ENCODE assay signal across 9 cellular contexts in genomic region chr6:10719386-10720228, GRCh38. TPM values are rescaled to one million over a fixed set of nuclear protein-coding genes. Genes with fewer than 3 reads are reported as not detected.
DNase-seq lines count a peak whose midpoint lies in the region; ATAC-seq and TF ChIP-seq lines count a peak whose summit lies in the region.
"Had no signal": no experiment of that assay in that cellular context is flagged by ENCODE, and none has a peak within 500 bp of the region (broad histone marks: within the 10 kb centered on the region; RNA-seq: fewer than 3 reads in every experiment).

No MANE protein-coding gene starts in this region.

- no peaks in the 10 kb centered on the region for H3K27me3 Mint-ChIP-seq in T-helper 17 cell

- H3K9me3 ChIP-seq in T-helper 17 cell (ENCODE audit: control insufficient read depth, low read length, poor library complexity, severe bottlenecking) (no peaks in the 10 kb centered on the region), parathyroid adenoma (ENCODE audit: control insufficient read depth, low read length) (no peaks in the 10 kb centered on the region)
- no peaks in the 10 kb centered on the region for H3K9me3 ChIP-seq in effector memory CD4-positive, alpha-beta T cell (ENCODE audit: control insufficient read depth, low read length)

- peaks cover 5% of the 10 kb centered on the region for H3K79me2 ChIP-seq in parathyroid adenoma

- peak overlapping the region; percentile 63 for H3K4me3 ChIP-seq in effector memory CD4-positive, alpha-beta T cell (ENCODE audit: insufficient read depth, low read depth, low read length, poor library complexity, severe bottlenecking)
- H3K4me3 ChIP-seq in parathyroid adenoma (ENCODE audit: low read depth, low read length) = no peak overlapping the region

- peak overlapping the region; percentile 88 for H2AFZ ChIP-seq in parathyroid adenoma

- no peak overlapping the region for H3K9ac ChIP-seq in parathyroid adenoma

- no peak overlapping the region for H3K4me2 ChIP-seq in parathyroid adenoma (ENCODE audit: low read length)

- H3K36me3 ChIP-seq in effector memory CD4-positive, alpha-beta T cell (ENCODE audit: control insufficient read depth, insufficient read depth, low read length) = no peaks in the 10 kb centered on the region
- H3K36me3 ChIP-seq in parathyroid adenoma (ENCODE audit: control insufficient read depth, insufficient read depth, low read length) = no peaks in the 10 kb centered on the region

- H3K36me3 Mint-ChIP-seq in T-helper 17 cell (ENCODE audit: low read depth) = no peaks in the 10 kb centered on the region

- TF ChIP-seq CTCF in parathyroid adenoma (IDR thresholded peaks at IDR 0.05) = no peak

- H3K27ac ChIP-seq in effector memory CD4-positive, alpha-beta T cell (ENCODE audit: insufficient read depth, low read length, poor library complexity, severe bottlenecking) = peak overlapping the region; percentile 71
- peak overlapping the region; percentile 64 for H3K27ac ChIP-seq in parathyroid adenoma

- peaks cover 23% of the 10 kb centered on the region for H3K4me1 Mint-ChIP-seq in T-helper 17 cell

- no peak overlapping the region for H3K27ac Mint-ChIP-seq in T-helper 17 cell

- ATAC-seq in T-helper 17 cell (peak; percentile 25), GM19395 (IDR thresholded peaks at IDR 0.05; ENCODE audit: unreplicated experiment) (no peak), HG03378 (IDR thresholded peaks at IDR 0.05; ENCODE audit: unreplicated experiment) (no peak), GM18520 (IDR thresholded peaks at IDR 0.05; ENCODE audit: unreplicated experiment) (no peak)
- ATAC-seq: Panc1 had no signal

- H3K4me3 Mint-ChIP-seq in T-helper 17 cell = peak overlapping the region; percentile 98

- H3K4me1 ChIP-seq in effector memory CD4-positive, alpha-beta T cell (ENCODE audit: control insufficient read depth, insufficient read depth, low read length, poor library complexity, severe bottlenecking) = peaks cover 6% of the 10 kb centered on the region
- H3K4me1 ChIP-seq in parathyroid adenoma = peaks cover 9% of the 10 kb centered on the region

- DNase-seq in HCEC 1CT = peak; percentile 3
- DNase-seq in T-helper 17 cell = peak in 1 of 3 donors; percentile 21
- DNase-seq in effector memory CD4-positive, alpha-beta T cell = no peak
- DNase-seq in NCI-H526 (lab: John Stamatoyannopoulos, UW) = no peak

- no peaks in the 10 kb centered on the region for H3K27me3 ChIP-seq in effector memory CD4-positive, alpha-beta T cell (replicated peaks; ENCODE audit: control insufficient read depth, insufficient read depth, low read length, poor library complexity, severe bottlenecking)
- no peaks in the 10 kb centered on the region for H3K27me3 ChIP-seq in parathyroid adenoma (ENCODE audit: control insufficient read depth, insufficient read depth, low read length)

RNA-seq across cellular contexts. Expression of gene TMEM14C, which starts 3.3 kb away (rescaled TPM):
- total RNA-seq in T-helper 17 cell = 10 to 100 TPM; 31.5 to 37.5 TPM

RNA-seq across cellular contexts. Expression of gene PAK1IP1, which starts 24.8 kb away (rescaled TPM):
- 1 to 10 TPM; 4.3 to 6.3 TPM for total RNA-seq in T-helper 17 cell

RNA-seq across cellular contexts. Expression of gene C6orf52, which starts 25.2 kb away (rescaled TPM):
- total RNA-seq in T-helper 17 cell = 1 to 10 TPM in 1 of 2 donors, not detected in 1; 1.6 TPM

RNA-seq across cellular contexts. Expression of gene TMEM14B, which starts 28.0 kb away (rescaled TPM):
- total RNA-seq in T-helper 17 cell = 10 to 100 TPM; 50.8 to 59.8 TPM
